ENCODE assay signal across 1 cellular context in the genomic region with DNA sequence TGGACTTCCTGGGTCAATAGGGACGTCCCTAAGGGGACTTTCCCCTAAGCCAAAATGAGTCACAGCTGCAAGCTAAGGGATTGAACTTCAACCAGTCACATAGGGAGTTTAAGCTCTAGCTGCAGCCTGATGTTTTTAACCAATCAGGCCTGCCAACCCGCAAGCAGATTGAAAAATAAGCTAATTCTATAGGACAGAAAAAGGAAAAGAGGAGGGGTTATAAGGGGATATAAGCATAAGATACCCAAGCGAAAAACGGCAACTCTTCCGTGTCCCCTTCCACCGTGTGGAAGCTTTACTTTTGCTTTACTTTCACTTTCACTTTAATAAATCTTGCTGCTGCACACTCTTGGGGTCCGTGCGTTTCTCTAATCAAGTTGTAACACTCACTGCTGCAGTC.
TF ChIP-seq lines count a peak whose summit lies in the region.

No MANE protein-coding gene starts in this region.

TF ChIP-seq in HCT116, 20 proteins besides CTCF, POLR2A, EP300 and RAD21 (continued from another document):
- TF ChIP-seq, protein P1, sequence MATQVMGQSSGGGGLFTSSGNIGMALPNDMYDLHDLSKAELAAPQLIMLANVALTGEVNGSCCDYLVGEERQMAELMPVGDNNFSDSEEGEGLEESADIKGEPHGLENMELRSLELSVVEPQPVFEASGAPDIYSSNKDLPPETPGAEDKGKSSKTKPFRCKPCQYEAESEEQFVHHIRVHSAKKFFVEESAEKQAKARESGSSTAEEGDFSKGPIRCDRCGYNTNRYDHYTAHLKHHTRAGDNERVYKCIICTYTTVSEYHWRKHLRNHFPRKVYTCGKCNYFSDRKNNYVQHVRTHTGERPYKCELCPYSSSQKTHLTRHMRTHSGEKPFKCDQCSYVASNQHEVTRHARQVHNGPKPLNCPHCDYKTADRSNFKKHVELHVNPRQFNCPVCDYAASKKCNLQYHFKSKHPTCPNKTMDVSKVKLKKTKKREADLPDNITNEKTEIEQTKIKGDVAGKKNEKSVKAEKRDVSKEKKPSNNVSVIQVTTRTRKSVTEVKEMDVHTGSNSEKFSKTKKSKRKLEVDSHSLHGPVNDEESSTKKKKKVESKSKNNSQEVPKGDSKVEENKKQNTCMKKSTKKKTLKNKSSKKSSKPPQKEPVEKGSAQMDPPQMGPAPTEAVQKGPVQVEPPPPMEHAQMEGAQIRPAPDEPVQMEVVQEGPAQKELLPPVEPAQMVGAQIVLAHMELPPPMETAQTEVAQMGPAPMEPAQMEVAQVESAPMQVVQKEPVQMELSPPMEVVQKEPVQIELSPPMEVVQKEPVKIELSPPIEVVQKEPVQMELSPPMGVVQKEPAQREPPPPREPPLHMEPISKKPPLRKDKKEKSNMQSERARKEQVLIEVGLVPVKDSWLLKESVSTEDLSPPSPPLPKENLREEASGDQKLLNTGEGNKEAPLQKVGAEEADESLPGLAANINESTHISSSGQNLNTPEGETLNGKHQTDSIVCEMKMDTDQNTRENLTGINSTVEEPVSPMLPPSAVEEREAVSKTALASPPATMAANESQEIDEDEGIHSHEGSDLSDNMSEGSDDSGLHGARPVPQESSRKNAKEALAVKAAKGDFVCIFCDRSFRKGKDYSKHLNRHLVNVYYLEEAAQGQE (IDR thresholded peaks at IDR 0.05; ENCODE audit: low read depth), result no peak
- TF ChIP-seq JUND (IDR thresholded peaks at IDR 0.05) (no peak), EGR1 (IDR thresholded peaks at IDR 0.05; ENCODE audit: low read depth) (no peak), EZH2 (IDR thresholded peaks at IDR 0.05) (no peak), CBX3 (IDR thresholded peaks at IDR 0.05; ENCODE audit: low read depth) (no peak), ZFX (IDR thresholded peaks at IDR 0.05) (no peak), TCF7L2 (IDR thresholded peaks at IDR 0.05; ENCODE audit: borderline replicate concordance, extremely low read depth, insufficient read depth, insufficient read length) (no peak), SP1 (IDR thresholded peaks at IDR 0.05; ENCODE audit: low read depth) (no peak), SRF (IDR thresholded peaks at IDR 0.05; ENCODE audit: low read depth) (no peak)
- TF ChIP-seq, protein P2, sequence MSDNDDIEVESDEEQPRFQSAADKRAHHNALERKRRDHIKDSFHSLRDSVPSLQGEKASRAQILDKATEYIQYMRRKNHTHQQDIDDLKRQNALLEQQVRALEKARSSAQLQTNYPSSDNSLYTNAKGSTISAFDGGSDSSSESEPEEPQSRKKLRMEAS (IDR thresholded peaks at IDR 0.05), result no peak
